ENCODE assay signal across 10 cellular contexts in the genomic region with DNA sequence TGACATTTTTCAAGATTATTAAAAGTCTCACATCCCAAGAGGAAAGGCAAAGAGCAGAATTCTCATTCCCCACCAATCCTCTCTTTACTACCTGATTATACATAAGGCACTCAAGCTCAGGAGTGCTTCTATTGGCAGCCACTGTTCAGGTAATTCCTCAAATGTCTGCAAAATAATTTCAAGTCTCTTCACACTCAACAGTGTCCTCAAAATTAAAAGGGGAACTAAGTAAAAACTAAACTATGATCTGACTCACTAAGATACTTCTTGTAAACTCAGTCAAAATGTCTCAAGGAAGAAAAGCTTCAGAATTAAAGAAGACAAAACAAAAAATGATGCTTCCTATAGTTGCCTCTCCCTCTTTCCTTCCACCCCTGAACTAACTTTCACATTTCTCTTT.
DNase-seq lines count a peak whose midpoint lies in the region; ATAC-seq and TF ChIP-seq lines count a peak whose summit lies in the region.
"Had no signal": no experiment of that assay in that cellular context is flagged by ENCODE, and none has a peak within 500 bp of the region (broad histone marks: within the 10 kb centered on the region; RNA-seq: fewer than 3 reads in every experiment).

No MANE protein-coding gene starts in this region.

- H3K9ac ChIP-seq in OCI-LY3 (ENCODE audit: low read length): peak overlapping the region; percentile 46

- H3K36me3 ChIP-seq in OCI-LY3 (replicated peaks; ENCODE audit: low read depth, low read length): no peaks in the 10 kb centered on the region

- no peaks in the 10 kb centered on the region for H3K9me3 ChIP-seq in OCI-LY3 (ENCODE audit: insufficient read depth, low read length)

- peaks cover 43% of the 10 kb centered on the region for H3K4me1 ChIP-seq in OCI-LY3 (ENCODE audit: low read length)

- no peak overlapping the region for H2AFZ ChIP-seq in OCI-LY3 (ENCODE audit: low read depth, low read length)

- no peaks in the 10 kb centered on the region for H4K20me1 ChIP-seq in OCI-LY3 (ENCODE audit: insufficient read depth, low read length)

- H3K79me2 ChIP-seq in OCI-LY3 (ENCODE audit: low read length): no peaks in the 10 kb centered on the region

- peak overlapping the region; percentile 54 for H3K4me3 ChIP-seq in OCI-LY3 (ENCODE audit: low read length)

- peak overlapping the region; percentile 92 for H3K27ac ChIP-seq in OCI-LY3 (ENCODE audit: low read length)

- DNase-seq in medulla oblongata (ENCODE audit: extremely low spot score) (no peak), glomerular visceral epithelial cell (ENCODE audit: extremely low spot score) (no peak), NCI-H2227 (lab: John Stamatoyannopoulos, UW; ENCODE audit: unreplicated experiment) (no peak), globus pallidus (ENCODE audit: low spot score) (no peak)
- DNase-seq: activated CD4-positive, alpha-beta T cell treated with anti-CD3 and anti-CD28 coated beads for 48 hours; NCI-H1694 had no signal

- peak overlapping the region; percentile 72 for H3K4me2 ChIP-seq in OCI-LY3 (ENCODE audit: low read length)

- no peaks in the 10 kb centered on the region for H3K27me3 ChIP-seq in OCI-LY3 (ENCODE audit: low read depth, low read length)

- ATAC-seq in GM18867 (IDR thresholded peaks at IDR 0.05; ENCODE audit: unreplicated experiment): peak; percentile 94
- peak; percentile 92 for ATAC-seq in GM21423 (IDR thresholded peaks at IDR 0.05; ENCODE audit: unreplicated experiment)
- ATAC-seq in HG03064 (IDR thresholded peaks at IDR 0.05; ENCODE audit: low read depth, unreplicated experiment): peak; percentile 95

- no peak for TF ChIP-seq CTCF in OCI-LY3 (IDR thresholded peaks at IDR 0.05; ENCODE audit: low read depth, low read length)
